ENCODE assay signal across 10 cellular contexts in the genomic region with DNA sequence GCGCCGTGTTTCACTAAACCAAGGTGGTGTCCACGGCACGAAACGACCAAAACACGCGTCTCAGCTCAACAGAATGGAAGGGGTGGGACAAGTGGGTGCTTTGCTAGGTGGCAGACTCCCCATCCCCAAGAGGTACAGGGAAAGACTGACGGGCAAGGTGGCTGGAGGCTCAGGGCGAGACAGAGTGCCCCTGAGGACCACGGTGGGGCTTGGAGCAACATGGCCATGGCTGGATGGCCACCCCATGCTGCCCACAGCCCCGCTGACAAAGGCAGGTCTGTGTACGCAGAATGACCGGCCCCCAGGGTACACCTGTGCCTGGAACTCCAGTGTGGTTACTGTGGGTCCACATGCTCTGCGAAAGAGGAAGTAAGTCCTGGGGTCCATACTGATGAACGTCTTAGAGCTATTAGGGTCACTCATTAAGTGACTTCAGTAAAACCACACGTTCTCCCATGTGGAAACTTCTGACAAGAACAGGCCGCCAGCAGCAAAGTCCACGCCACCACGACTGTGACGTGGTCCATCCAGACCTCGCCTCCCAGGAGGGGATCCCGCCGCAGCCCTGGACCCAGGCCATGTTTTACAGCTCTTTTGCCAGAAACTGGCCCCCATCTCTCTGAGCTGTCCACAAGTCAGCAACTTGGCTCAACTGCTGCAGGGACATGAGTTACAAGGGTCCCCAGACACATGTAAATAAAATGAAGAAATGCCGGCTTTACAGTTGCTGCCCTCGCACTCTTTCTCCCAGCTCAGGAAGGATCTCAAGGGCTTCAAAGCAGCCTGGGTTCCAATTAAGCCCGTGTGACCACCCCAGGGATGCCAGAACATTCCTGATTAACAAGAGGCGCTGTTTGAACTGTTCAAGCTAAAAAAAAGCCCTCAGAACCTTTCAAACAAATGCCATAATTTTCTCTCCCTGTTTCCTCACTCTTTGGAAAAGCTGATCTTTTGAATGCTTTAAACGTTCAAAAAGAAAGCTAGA.
DNase-seq lines count a peak whose midpoint lies in the region; ATAC-seq and TF ChIP-seq lines count a peak whose summit lies in the region.
"Had no signal": no experiment of that assay in that cellular context is flagged by ENCODE, and none has a peak within 500 bp of the region (broad histone marks: within the 10 kb centered on the region; RNA-seq: fewer than 3 reads in every experiment).

No MANE protein-coding gene starts in this region.

- no peak overlapping the region for H3K18ac ChIP-seq in mesendoderm (ENCODE audit: low read length)

- H3K79me2 ChIP-seq in DOHH2 (ENCODE audit: control insufficient read depth, low read length): peaks cover 22% of the 10 kb centered on the region
- H3K79me2 ChIP-seq in PC-9 (ENCODE audit: low read depth): no peaks in the 10 kb centered on the region
- H3K79me2 ChIP-seq in mesendoderm (ENCODE audit: control insufficient read depth, insufficient read depth, low read length): no peaks in the 10 kb centered on the region

- peak overlapping the region; percentile 49 for H3K4me3 ChIP-seq in DOHH2 (ENCODE audit: low read length)
- H3K4me3 ChIP-seq in endodermal cell (ENCODE audit: low read length): no peak overlapping the region
- no peak overlapping the region for H3K4me3 ChIP-seq in PC-9
- no peak overlapping the region for H3K4me3 ChIP-seq in mesendoderm (ENCODE audit: low read length)
- H3K4me3 ChIP-seq: left lung had no signal

- no peaks in the 10 kb centered on the region for H3K9me3 ChIP-seq in DOHH2 (ENCODE audit: control insufficient read depth, insufficient read depth, low read length)
- no peaks in the 10 kb centered on the region for H3K9me3 ChIP-seq in endodermal cell (ENCODE audit: control insufficient read depth, low read length)
- no peaks in the 10 kb centered on the region for H3K9me3 ChIP-seq in PC-9 (ENCODE audit: insufficient read depth, low read depth)
- H3K9me3 ChIP-seq: left lung had no signal

- no peak overlapping the region for H2AFZ ChIP-seq in PC-9

- H3K27ac Mint-ChIP-seq in endodermal cell: peak overlapping the region; percentile 7

- H3K27ac ChIP-seq in DOHH2 (ENCODE audit: low read depth, low read length) (peak overlapping the region; percentile 65), endodermal cell (ENCODE audit: low read depth, low read length) (no peak overlapping the region), PC-9 (no peak overlapping the region), mesendoderm (ENCODE audit: low read depth, low read length) (no peak overlapping the region)
- H3K27ac ChIP-seq: left lung had no signal

- no peak overlapping the region for H4K8ac ChIP-seq in mesendoderm (ENCODE audit: low read depth, low read length)

- no peak overlapping the region for H4K5ac ChIP-seq in mesendoderm (ENCODE audit: low read length)

- H3K56ac ChIP-seq in mesendoderm (ENCODE audit: low read length): no peak overlapping the region

- no TSS peak for BruUV-seq in PC-9 (replicated peaks; lab: Mats Ljungman, UMichigan)

- H3K4ac ChIP-seq in mesendoderm (ENCODE audit: low read depth, low read length): no peak overlapping the region

- peaks cover 11% of the 10 kb centered on the region for H3K9me3 Mint-ChIP-seq in endodermal cell
- H3K9me3 Mint-ChIP-seq: CD4-positive, CD25-positive, alpha-beta regulatory T cell had no signal

- H4K20me1 ChIP-seq in DOHH2 (ENCODE audit: control insufficient read depth, insufficient read depth, low read depth, low read length): no peaks in the 10 kb centered on the region
- no peaks in the 10 kb centered on the region for H4K20me1 ChIP-seq in PC-9 (ENCODE audit: insufficient read depth)

- 94% methylated on average over 26 to 28 of the region's 28 CpGs for WGBS in endodermal cell (ENCODE audit: insufficient coverage in 1 of 2, insufficient read length in 1 of 2), 2 experiments
- no CpG with 5 or more reads among the region's 28 CpGs for WGBS in mesendoderm (ENCODE audit: extremely low coverage, insufficient coverage, low lambda C conversion rate)

- no peak for TF ChIP-seq CTCF in DOHH2 (IDR thresholded peaks at IDR 0.05; ENCODE audit: low read depth, low read length, poor library complexity, severe bottlenecking)
- no peak for TF ChIP-seq CTCF in endodermal cell (conservative IDR thresholded peaks at IDR 0.05)
- TF ChIP-seq CTCF in PC-9 (conservative IDR thresholded peaks at IDR 0.05): no peak

- H2BK120ac ChIP-seq in mesendoderm (ENCODE audit: low read depth, low read length): no peak overlapping the region

- no peaks in the 10 kb centered on the region for H3K27me3 Mint-ChIP-seq in endodermal cell (ENCODE audit: insufficient read depth)
- H3K27me3 Mint-ChIP-seq: CD4-positive, CD25-positive, alpha-beta regulatory T cell had no signal

- peaks cover 26% of the 10 kb centered on the region for H3K36me3 ChIP-seq in DOHH2 (ENCODE audit: control insufficient read depth, low read length)
- peaks cover 14% of the 10 kb centered on the region for H3K36me3 ChIP-seq in endodermal cell (ENCODE audit: control insufficient read depth, insufficient read depth, low read length)
- H3K36me3 ChIP-seq in PC-9 (ENCODE audit: low read depth): no peaks in the 10 kb centered on the region
- no peaks in the 10 kb centered on the region for H3K36me3 ChIP-seq in mesendoderm (ENCODE audit: control insufficient read depth, insufficient read depth, low read length)

- H3K9me2 ChIP-seq in DOHH2 (replicated peaks; ENCODE audit: control insufficient read depth, low read length): no peaks in the 10 kb centered on the region
- no peaks in the 10 kb centered on the region for H3K9me2 ChIP-seq in PC-9 (ENCODE audit: insufficient read depth)

- H3K4me2 ChIP-seq in DOHH2 (ENCODE audit: low read length) (peak overlapping the region; percentile 70), PC-9 (no peak overlapping the region), mesendoderm (ENCODE audit: low read length) (no peak overlapping the region)

- H3K36me3 Mint-ChIP-seq in endodermal cell (ENCODE audit: low read depth): peaks cover 40% of the 10 kb centered on the region

- H3K27me3 ChIP-seq in DOHH2 (ENCODE audit: control insufficient read depth, low read length): no peaks in the 10 kb centered on the region
- H3K27me3 ChIP-seq in endodermal cell (ENCODE audit: control insufficient read depth, insufficient read depth, low read length, poor library complexity, severe bottlenecking): no peaks in the 10 kb centered on the region
- H3K27me3 ChIP-seq in PC-9 (ENCODE audit: insufficient read depth, low read depth): no peaks in the 10 kb centered on the region
- no peaks in the 10 kb centered on the region for H3K27me3 ChIP-seq in mesendoderm (ENCODE audit: insufficient read depth, low read length, poor library complexity)
- H3K27me3 ChIP-seq: left lung had no signal

- no peaks in the 10 kb centered on the region for H3K79me1 ChIP-seq in mesendoderm (ENCODE audit: low read length)

- CTCF ChIA-PET in PC-9 (lab: Charles Lee): interaction anchor here (0.7 kb wide), 1 partner anchor 10 kb away, joined by 3 read pairs; no protein-coding TSS in a partner anchor

- peaks cover 21% of the 10 kb centered on the region for H3K4me1 Mint-ChIP-seq in endodermal cell

- no peak overlapping the region for H3K23ac ChIP-seq in mesendoderm (ENCODE audit: low read length)

- H2BK15ac ChIP-seq in mesendoderm (replicated peaks; ENCODE audit: low read depth): no peak overlapping the region

- DNase-seq in endodermal cell: peak; percentile 32
- no peak for DNase-seq in activated gamma-delta T cell (lab: John Stamatoyannopoulos, UW)
- no peak for DNase-seq in PC-9
- DNase-seq in mesendoderm: no peak
- no peak for DNase-seq in LoVo (ENCODE audit: low spot score)
- DNase-seq: CD4-positive, CD25-positive, alpha-beta regulatory T cell had no signal

- H3K4me1 ChIP-seq in DOHH2 (ENCODE audit: control insufficient read depth, low read length) (peaks cover 60% of the 10 kb centered on the region), endodermal cell (ENCODE audit: control insufficient read depth, insufficient read depth, low read length) (peaks cover 6% of the 10 kb centered on the region), PC-9 (replicated peaks; ENCODE audit: insufficient read depth) (no peaks in the 10 kb centered on the region), mesendoderm (ENCODE audit: control insufficient read depth, low read depth, low read length) (no peaks in the 10 kb centered on the region)

- peak; percentile 89 for ATAC-seq in GM19397 (IDR thresholded peaks at IDR 0.05; ENCODE audit: unreplicated experiment)
- ATAC-seq in HG03103 (IDR thresholded peaks at IDR 0.05; ENCODE audit: low read depth, unreplicated experiment): peak; percentile 93

- H2BK5ac ChIP-seq in mesendoderm (ENCODE audit: low read length): no peak overlapping the region

- POLR2A ChIA-PET in PC-9 (lab: Charles Lee; ENCODE audit: unreplicated experiment): interaction anchor here (0.6 kb wide), 1 partner anchor 756 kb away, joined by 4 read pairs; no protein-coding TSS in a partner anchor

- H3F3A ChIP-seq in DOHH2 (ENCODE audit: control insufficient read depth, insufficient read depth) (0 out of 2 replicates have a peak, but pooled peaks cover 2% of the 10 kb centered on the region), PC-9 (ENCODE audit: insufficient read depth, low read depth) (no peaks in the 10 kb centered on the region)

- H3K9ac ChIP-seq in endodermal cell (ENCODE audit: extremely low read depth, low read length, poor library complexity, severe bottlenecking) (no peak overlapping the region), mesendoderm (ENCODE audit: low read length) (no peak overlapping the region)

- intact Hi-C loops in PC-9 (cut with micrococcal nuclease; ENCODE audit: unreplicated experiment): no loop called here

- H3K4me3 Mint-ChIP-seq in endodermal cell: no peak overlapping the region
- H3K4me3 Mint-ChIP-seq: CD4-positive, CD25-positive, alpha-beta regulatory T cell had no signal

- H2AK5ac ChIP-seq in mesendoderm (ENCODE audit: low read length): no peak overlapping the region
